11 cellular contexts compared by ENCODE assay signal in genomic region chr1:234564035-234565029, GRCh38. TPM values are rescaled to one million over a fixed set of nuclear protein-coding genes. Genes with fewer than 3 reads are reported as not detected.
DNase-seq lines count a peak whose midpoint lies in the region; ATAC-seq and TF ChIP-seq lines count a peak whose summit lies in the region.
"Had no signal": no experiment of that assay in that cellular context is flagged by ENCODE, and none has a peak within 500 bp of the region (broad histone marks: within the 10 kb centered on the region; RNA-seq: fewer than 3 reads in every experiment).

No MANE protein-coding gene starts in this region.

- peak; percentile 57 for ATAC-seq in activated naive CD8-positive, alpha-beta T cell treated with anti-CD3 and anti-CD28 coated beads, Interleukin-2, amount 50 U/mL, for 24 hours
- ATAC-seq in upper lobe of right lung (peak; percentile 69), right cardiac atrium (no peak), upper lobe of left lung (ENCODE audit: low FRiP score in 2 of 2) (no peak)

- H3K4me1 ChIP-seq in upper lobe of right lung: no peaks in the 10 kb centered on the region
- peaks cover 3% of the 10 kb centered on the region for H3K4me1 ChIP-seq in right cardiac atrium (ENCODE audit: control insufficient read depth, insufficient read depth, low read length)
- H3K4me1 ChIP-seq in upper lobe of left lung: no peaks in the 10 kb centered on the region
- H3K4me1 ChIP-seq: tibial artery had no signal

- H3K4me3 ChIP-seq in upper lobe of right lung (no peak overlapping the region), right cardiac atrium (ENCODE audit: low read length) (no peak overlapping the region), upper lobe of left lung (no peak overlapping the region)
- H3K4me3 ChIP-seq: tibial artery had no signal

- H3K4me3 Mint-ChIP-seq in activated naive CD8-positive, alpha-beta T cell treated with anti-CD3 and anti-CD28 coated beads, Interleukin-2, amount 50 U/mL, for 24 hours: no peak overlapping the region
- H3K4me3 Mint-ChIP-seq in activated naive CD8-positive, alpha-beta T cell treated with anti-CD3 and anti-CD28 coated beads for 36 hours: no peak overlapping the region
- H3K4me3 Mint-ChIP-seq: CD4-positive, CD25-positive, alpha-beta regulatory T cell had no signal

- intact Hi-C loops in upper lobe of right lung (cut with DNase I): no loop called here
- intact Hi-C loops in right cardiac atrium (cut with DNase I): no loop called here

- TF ChIP-seq EP300 in upper lobe of left lung (IDR thresholded peaks at IDR 0.05): no peak

- H3K27ac Mint-ChIP-seq in activated naive CD8-positive, alpha-beta T cell treated with anti-CD3 and anti-CD28 coated beads, Interleukin-2, amount 50 U/mL, for 24 hours: no peak overlapping the region
- H3K27ac Mint-ChIP-seq in activated naive CD8-positive, alpha-beta T cell treated with anti-CD3 and anti-CD28 coated beads for 36 hours: no peak overlapping the region
- H3K27ac Mint-ChIP-seq: CD4-positive, CD25-positive, alpha-beta regulatory T cell had no signal

- TF ChIP-seq CTCF in upper lobe of right lung (IDR thresholded peaks at IDR 0.05) (no peak), upper lobe of left lung (IDR thresholded peaks at IDR 0.05) (no peak)

- no peak for DNase-seq in activated naive CD8-positive, alpha-beta T cell treated with anti-CD3 and anti-CD28 coated beads, Interleukin-2, amount 50 U/mL, for 24 hours
- no peak for DNase-seq in activated naive CD8-positive, alpha-beta T cell treated with anti-CD3 and anti-CD28 coated beads for 36 hours
- DNase-seq in T1000 (lab: John Stamatoyannopoulos, UW): peak; percentile 35
- peak; percentile 39 for DNase-seq in iPS-NIHi11 (ENCODE audit: low spot score)
- no peak for DNase-seq in upper lobe of right lung
- no peak for DNase-seq in right cardiac atrium
- DNase-seq in upper lobe of left lung: no peak
- DNase-seq in GM19238 (ENCODE audit: insufficient read length, low spot score): no peak
- DNase-seq: CD4-positive, CD25-positive, alpha-beta regulatory T cell; OCI-M1; tibial artery had no signal

- WGBS in right cardiac atrium: 85% methylated on average over 7 of the region's 7 CpGs
- WGBS in upper lobe of left lung, 2 donors: 84 to 86% methylated on average over 7 of the region's 7 CpGs

- TF ChIP-seq POLR2A in upper lobe of left lung (IDR thresholded peaks at IDR 0.05): no peak

- H3K27me3 Mint-ChIP-seq in activated naive CD8-positive, alpha-beta T cell treated with anti-CD3 and anti-CD28 coated beads, Interleukin-2, amount 50 U/mL, for 24 hours: no peaks in the 10 kb centered on the region
- no peaks in the 10 kb centered on the region for H3K27me3 Mint-ChIP-seq in activated naive CD8-positive, alpha-beta T cell treated with anti-CD3 and anti-CD28 coated beads for 36 hours

- H3K27ac ChIP-seq in upper lobe of right lung: no peak overlapping the region
- H3K27ac ChIP-seq in right cardiac atrium (ENCODE audit: low read length): no peak overlapping the region
- H3K27ac ChIP-seq in upper lobe of left lung: no peak overlapping the region
- H3K27ac ChIP-seq: tibial artery had no signal

- no peaks in the 10 kb centered on the region for H3K9me3 Mint-ChIP-seq in activated naive CD8-positive, alpha-beta T cell treated with anti-CD3 and anti-CD28 coated beads, Interleukin-2, amount 50 U/mL, for 24 hours
- H3K9me3 Mint-ChIP-seq in activated naive CD8-positive, alpha-beta T cell treated with anti-CD3 and anti-CD28 coated beads for 36 hours: no peaks in the 10 kb centered on the region

- no peaks in the 10 kb centered on the region for H3K4me1 Mint-ChIP-seq in activated naive CD8-positive, alpha-beta T cell treated with anti-CD3 and anti-CD28 coated beads, Interleukin-2, amount 50 U/mL, for 24 hours
- peaks cover 4% of the 10 kb centered on the region for H3K4me1 Mint-ChIP-seq in activated naive CD8-positive, alpha-beta T cell treated with anti-CD3 and anti-CD28 coated beads for 36 hours
- H3K4me1 Mint-ChIP-seq: CD4-positive, CD25-positive, alpha-beta regulatory T cell had no signal

- no peaks in the 10 kb centered on the region for H3K36me3 Mint-ChIP-seq in activated naive CD8-positive, alpha-beta T cell treated with anti-CD3 and anti-CD28 coated beads, Interleukin-2, amount 50 U/mL, for 24 hours (ENCODE audit: low read depth)
- no peaks in the 10 kb centered on the region for H3K36me3 Mint-ChIP-seq in activated naive CD8-positive, alpha-beta T cell treated with anti-CD3 and anti-CD28 coated beads for 36 hours
- H3K36me3 Mint-ChIP-seq: CD4-positive, CD25-positive, alpha-beta regulatory T cell had no signal

- H3K27me3 ChIP-seq in upper lobe of right lung: no peaks in the 10 kb centered on the region
- no peaks in the 10 kb centered on the region for H3K27me3 ChIP-seq in right cardiac atrium (ENCODE audit: control insufficient read depth, insufficient read depth)
- no peaks in the 10 kb centered on the region for H3K27me3 ChIP-seq in upper lobe of left lung
- H3K27me3 ChIP-seq: tibial artery had no signal

- no peaks in the 10 kb centered on the region for H3K36me3 ChIP-seq in upper lobe of right lung
- H3K36me3 ChIP-seq in upper lobe of left lung: no peaks in the 10 kb centered on the region
- H3K36me3 ChIP-seq: tibial artery had no signal

- H3K9me3 ChIP-seq in upper lobe of right lung (no peaks in the 10 kb centered on the region), right cardiac atrium (ENCODE audit: control insufficient read depth, low read length) (no peaks in the 10 kb centered on the region), upper lobe of left lung (no peaks in the 10 kb centered on the region)
- H3K9me3 ChIP-seq: tibial artery had no signal

RNA-seq across cellular contexts. Expression of gene IRF2BP2, which starts 45.6 kb away (rescaled TPM):
- total RNA-seq in activated naive CD8-positive, alpha-beta T cell treated with anti-CD3 and anti-CD28 coated beads for 36 hours: 100 to 1,000 TPM; 109 to 111 TPM
- total RNA-seq in upper lobe of right lung: 161 TPM
- total RNA-seq in right cardiac atrium: 100 to 1,000 TPM in 3 of 4 donors, 10 to 100 TPM in 1; 92.3 to 123 (median 108) TPM
- 69.3 TPM for polyA plus RNA-seq in right cardiac atrium
- 100 to 1,000 TPM in 3 of 6 donors, 10 to 100 TPM in 3; 83.8 to 157 (median 116) TPM for total RNA-seq in upper lobe of left lung

Comparison
In these comparisons a context has a peak if more than half of its experiments do, and no peak if none do; other contexts are left out.
1. ATAC-seq: peak in activated naive CD8-positive, alpha-beta T cell treated with anti-CD3 and anti-CD28 coated beads, Interleukin-2, amount 50 U/mL, for 24 hours (single experiment) and upper lobe of right lung (single experiment); none in right cardiac atrium (0 of 2) and upper lobe of left lung (0 of 2).
2. DNase-seq: peak in T1000 (single experiment) and iPS-NIHi11 (single experiment); none in activated naive CD8-positive, alpha-beta T cell treated with anti-CD3 and anti-CD28 coated beads, Interleukin-2, amount 50 U/mL, for 24 hours (single experiment), activated naive CD8-positive, alpha-beta T cell treated with anti-CD3 and anti-CD28 coated beads for 36 hours (single experiment), upper lobe of right lung (single experiment), right cardiac atrium (0 of 3), upper lobe of left lung (0 of 2) and GM19238 (single experiment).